Comparison of ENCODE assay signal across 13 cellular contexts in the genomic region with DNA sequence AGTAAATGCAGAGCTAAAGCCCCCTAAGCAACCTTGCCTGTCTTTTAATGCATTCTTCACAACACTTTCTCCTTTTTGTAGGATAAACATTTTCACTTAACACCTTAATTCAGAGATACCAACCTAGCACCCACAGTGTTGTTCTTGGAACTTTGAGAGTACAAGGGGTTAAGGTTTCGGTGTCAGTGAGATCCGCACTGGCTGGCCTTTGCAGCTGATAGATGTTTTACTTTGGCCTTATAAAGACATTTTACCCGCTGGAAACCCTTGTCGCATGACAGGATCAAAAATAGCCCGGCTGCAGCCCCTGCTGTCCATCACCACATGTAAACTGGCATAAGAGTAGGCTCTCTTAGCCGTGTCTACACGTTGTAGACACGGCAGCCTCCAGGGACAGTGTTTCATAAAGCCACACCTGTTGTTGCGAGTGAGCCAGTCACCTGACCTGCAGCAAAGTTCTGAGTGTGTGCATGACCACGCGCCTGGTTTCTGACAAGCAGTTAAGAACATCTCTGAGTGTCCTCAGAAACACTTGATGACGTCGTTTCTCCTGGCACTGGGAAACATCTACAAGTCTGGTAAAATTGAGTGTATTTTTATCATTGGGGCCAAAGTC. TPM values are rescaled to one million over a fixed set of nuclear protein-coding genes. Genes with fewer than 3 reads are reported as not detected.
A peak's percentile ranks its signal among the peaks of the same experiment; 100 is the strongest.
DNase-seq lines count a peak whose midpoint lies in the region; ATAC-seq and TF ChIP-seq lines count a peak whose summit lies in the region.
"Had no signal": no experiment of that assay in that cellular context is flagged by ENCODE, and none has a peak within 500 bp of the region (broad histone marks: within the 10 kb centered on the region; RNA-seq: fewer than 3 reads in every experiment).

No MANE protein-coding gene starts in this region.

- peaks cover 6% of the 10 kb centered on the region for H3K27me3 ChIP-seq in adrenal gland
- no peaks in the 10 kb centered on the region for H3K27me3 ChIP-seq in upper lobe of left lung

- DNase-seq in adrenal gland (peak in 4 of 7 donors; percentile 13 to 50 (median 18)), Right ventricle myocardium superior (peak; percentile 74), omental fat pad (ENCODE audit: low spot score) (no peak), upper lobe of left lung (peak in 1 of 2 donors; percentile 93), GM19238 (ENCODE audit: insufficient read length, low spot score) (no peak)
- DNase-seq: activated CD8-positive, alpha-beta memory T cell treated with anti-CD3 and anti-CD28 coated beads, Interleukin-2, amount 50 U/mL, for 4 hours; Kasumi-1; NCI-H2081 treated with DMSO at 0.1 percent for 48 hours; SK-N-SH; stimulated activated CD4-positive, alpha-beta T cell treated with anti-CD3 and anti-CD28 coated beads, Interleukin-2, amount 100 ng/mL, for 24 hours had no signal

- intact Hi-C loops in adrenal gland (cut with DNase I): loop anchor here in 1 of 2 donors (10.0 kb wide), 1 partner anchor 285 kb away; no protein-coding TSS in a partner anchor
- intact Hi-C loops in Right ventricle myocardium superior (cut with DNase I): loop anchor here (10.0 kb wide), 2 partner anchors 105 to 125 kb away; a partner anchor contains a TSS

- TF ChIP-seq EP300 in upper lobe of left lung (IDR thresholded peaks at IDR 0.05): peak in 2 of 4 donors; percentile 50 to 80

- H3K9me3 ChIP-seq in adrenal gland (replicated peaks in 1 of 3) (no peaks in the 10 kb centered on the region), upper lobe of left lung (no peaks in the 10 kb centered on the region)
- H3K9me3 ChIP-seq: SK-N-SH had no signal

- ATAC-seq in Right ventricle myocardium superior (ENCODE audit: poor library complexity) (peak; percentile 89), omental fat pad (ENCODE audit: low FRiP score) (peak; percentile 23), upper lobe of left lung (ENCODE audit: low FRiP score in 2 of 2) (peak; percentile 60 to 93), GM18520 (IDR thresholded peaks at IDR 0.05; ENCODE audit: unreplicated experiment) (no peak), GM19463 (IDR thresholded peaks at IDR 0.05; ENCODE audit: unreplicated experiment) (no peak)

- H3K4me3 ChIP-seq in adrenal gland: no peak overlapping the region
- peak overlapping the region in 1 of 4 donors; percentile 11 for H3K4me3 ChIP-seq in upper lobe of left lung

- H3K27ac ChIP-seq in adrenal gland (no peak overlapping the region), upper lobe of left lung (no peak overlapping the region)

- H3K4me1 ChIP-seq in adrenal gland (replicated peaks in 1 of 2) (no peaks in the 10 kb centered on the region), upper lobe of left lung (peaks cover 0 to 6% (median 2%) of the 10 kb centered on the region in 4 donors)

- TF ChIP-seq POLR2A in adrenal gland (IDR thresholded peaks at IDR 0.05) (no peak), upper lobe of left lung (IDR thresholded peaks at IDR 0.05) (no peak)

- H3K36me3 ChIP-seq in adrenal gland (replicated peaks in 1 of 2): no peaks in the 10 kb centered on the region
- H3K36me3 ChIP-seq in upper lobe of left lung: no peaks in the 10 kb centered on the region

- 51 to 60% (median 55%) methylated on average over 9 to 13 of the region's 13 CpGs for WGBS in adrenal gland, 4 donors
- 48 to 70% methylated on average over 11 to 13 of the region's 13 CpGs for WGBS in upper lobe of left lung, 2 donors

- TF ChIP-seq CTCF in adrenal gland (IDR thresholded peaks at IDR 0.05): no peak
- no peak for TF ChIP-seq CTCF in omental fat pad (IDR thresholded peaks at IDR 0.05)
- no peak for TF ChIP-seq CTCF in upper lobe of left lung (IDR thresholded peaks at IDR 0.05)

RNA-seq across cellular contexts. Expression of a gene that starts 8.4 kb away (rescaled TPM):
- total RNA-seq in adrenal gland: 1 to 10 TPM in 1 of 8 donors, under 1 TPM in 4, not detected in 3; 0.14 to 1.0 (median 0.28) TPM
- polyA plus RNA-seq in adrenal gland: under 1 TPM; 0.35 to 0.91 (median 0.80) TPM
- total RNA-seq in Right ventricle myocardium superior: 187 TPM
- total RNA-seq in omental fat pad: 1 to 10 TPM in 2 of 4 donors, under 1 TPM in 2; 0.84 to 2.2 (median 1.4) TPM
- total RNA-seq in upper lobe of left lung: 1 to 10 TPM in 3 of 6 donors, under 1 TPM in 2, not detected in 1; 0.26 to 6.7 (median 1.0) TPM
- polyA plus RNA-seq: CD14-positive monocyte had no signal

Comparison
In these comparisons a context has a peak if more than half of its experiments do, and no peak if none do; other contexts are left out.
1. DNase-seq: peak in adrenal gland (4 of 7) and Right ventricle myocardium superior (single experiment); none in omental fat pad (single experiment) and GM19238 (single experiment).
2. ATAC-seq: peak in Right ventricle myocardium superior (single experiment), omental fat pad (single experiment) and upper lobe of left lung (2 of 2); none in GM18520 (single experiment) and GM19463 (single experiment).
3. RNA of a gene that starts 8.4 kb away (total RNA-seq): 187 TPM in Right ventricle myocardium superior (single experiment); 0.84 to 2.2 TPM in omental fat pad, 0.26 to 6.7 TPM in upper lobe of left lung and 0.14 to 1.0 TPM in adrenal gland; every median in the first group is over 10 times any median in the second.